8 cellular contexts compared by ENCODE assay signal in genomic region chr1:36306902-36307456, GRCh38. TPM values are rescaled to one million over a fixed set of nuclear protein-coding genes. Genes with fewer than 3 reads are reported as not detected.
DNase-seq lines count a peak whose midpoint lies in the region; ATAC-seq, FAIRE-seq and TF ChIP-seq lines count a peak whose summit lies in the region.

No MANE protein-coding gene starts in this region.

- H3K36me3 Mint-ChIP-seq in T-helper 17 cell (ENCODE audit: low read depth): no peaks in the 10 kb centered on the region

- H3K27me3 Mint-ChIP-seq in T-helper 17 cell: no peaks in the 10 kb centered on the region

- peak overlapping the region; percentile 57 for H3K27ac Mint-ChIP-seq in T-helper 17 cell

- H3K4me1 Mint-ChIP-seq in T-helper 17 cell: peaks cover 7% of the 10 kb centered on the region

- H3K4me3 ChIP-seq in ascending aorta (peak overlapping the region; percentile 84 to 88), hepatocyte (peak overlapping the region; percentile 35), retinal pigment epithelial cell (ENCODE audit: low read length) (peak overlapping the region; percentile 86)

- no peaks in the 10 kb centered on the region for H3K27me3 ChIP-seq in ascending aorta
- H3K27me3 ChIP-seq in hepatocyte: no peaks in the 10 kb centered on the region

- H3K4me1 ChIP-seq in ascending aorta (peaks cover 4 to 11% of the 10 kb centered on the region in 2 donors), hepatocyte (ENCODE audit: insufficient read depth) (peaks cover 10% of the 10 kb centered on the region)

- no peaks in the 10 kb centered on the region for H3K9me2 ChIP-seq in hepatocyte (replicated peaks; ENCODE audit: insufficient read depth)

- peak overlapping the region; percentile 95 for H3K4me2 ChIP-seq in hepatocyte

- peak overlapping the region; percentile 97 for H3K4me3 Mint-ChIP-seq in T-helper 17 cell

- WGBS in hepatocyte (ENCODE audit: low lambda C conversion rate, missing lambda C conversion rate): 3% methylated on average over 26 of the region's 46 CpGs

- no peaks in the 10 kb centered on the region for H4K20me1 ChIP-seq in hepatocyte (ENCODE audit: insufficient read depth, poor library complexity, severe bottlenecking)

- no peak for TF ChIP-seq CTCF in ascending aorta (IDR thresholded peaks at IDR 0.05)
- TF ChIP-seq CTCF in hepatocyte (IDR thresholded peaks at IDR 0.05; ENCODE audit: poor library complexity): no peak
- no peak for TF ChIP-seq CTCF in retinal pigment epithelial cell (conservative IDR thresholded peaks at IDR 0.05; ENCODE audit: low read depth, low read length)

- H3K36me3 ChIP-seq in ascending aorta: peaks cover 21 to 22% of the 10 kb centered on the region in 2 donors
- no peaks in the 10 kb centered on the region for H3K36me3 ChIP-seq in hepatocyte (replicated peaks; ENCODE audit: insufficient read depth, low read depth)

- peak; percentile 96 for FAIRE-seq in GM12891 (lab: Jason Lieb, UNC)
- no peak for FAIRE-seq in urothelium cell line (lab: Jason Lieb, UNC)

- peak; percentile 98 for DNase-seq in GM12891 (ENCODE audit: insufficient read length, low spot score)
- peak; percentile 75 for DNase-seq in NCI-H1436 treated with DMSO at 0.1 percent for 48 hours (lab: John Stamatoyannopoulos, UW)
- DNase-seq in T-helper 17 cell: peak; percentile 91 to 94 (median 93)
- peak; percentile 79 to 95 for DNase-seq in ascending aorta (ENCODE audit: low spot score in 2 of 2)
- DNase-seq in hepatocyte (ENCODE audit: low spot score): peak; percentile 98
- DNase-seq in retinal pigment epithelial cell (ENCODE audit: low read depth): peak; percentile 71
- no peak for DNase-seq in urothelium cell line (ENCODE audit: low spot score)

- intact Hi-C loops in ascending aorta (cut with DNase I): loop anchor here (1.0 kb wide), 1 partner anchor 13 kb away; no protein-coding TSS in a partner anchor

- peak; percentile 94 for TF ChIP-seq POLR2A in GM12891 (IDR thresholded peaks at IDR 0.05; ENCODE audit: low read depth, low read length)

- peak overlapping the region; percentile 49 for H2AFZ ChIP-seq in hepatocyte

- no peaks in the 10 kb centered on the region for H3K79me2 ChIP-seq in hepatocyte

- H3K9me3 ChIP-seq in T-helper 17 cell (ENCODE audit: control insufficient read depth, low read length, poor library complexity, severe bottlenecking): no peaks in the 10 kb centered on the region
- H3K9me3 ChIP-seq in ascending aorta: no peaks in the 10 kb centered on the region
- no peaks in the 10 kb centered on the region for H3K9me3 ChIP-seq in hepatocyte (ENCODE audit: low read depth)

- ATAC-seq in HG02763 (IDR thresholded peaks at IDR 0.05; ENCODE audit: unreplicated experiment) (peak; percentile 96), T-helper 17 cell (peak; percentile 99)

- H3K27ac ChIP-seq in ascending aorta (peak overlapping the region; percentile 66 to 69), hepatocyte (peak overlapping the region; percentile 93)

TF ChIP-seq in GM12891, 5 proteins besides CTCF, POLR2A, EP300 and RAD21:
- TF ChIP-seq POU2F2 (IDR thresholded peaks at IDR 0.05; ENCODE audit: low read depth, low read length): peak; percentile 42; the same call in 1 of the 2 replicates
- no peak for TF ChIP-seq PAX5 (IDR thresholded peaks at IDR 0.05; ENCODE audit: insufficient read depth, low read length, severe bottlenecking)
- no peak for TF ChIP-seq SPI1 (IDR thresholded peaks at IDR 0.05; ENCODE audit: low read depth, low read length)
- TF ChIP-seq TAF1 (IDR thresholded peaks at IDR 0.05; ENCODE audit: low read depth, low read length): peak; percentile 66; the same call in 1 of the 2 replicates
- TF ChIP-seq POLR2AphosphoS5 (IDR thresholded peaks at IDR 0.05; ENCODE audit: low read depth, low read length): peak; percentile 85
TF ChIP-seq in GM12891: peak in this region for 3.

RNA-seq across cellular contexts. Expression of gene SH3D21, which starts 0.8 kb away (rescaled TPM):
- polyA plus RNA-seq in GM12891 (2012; ENCODE audit: low read depth, missing spikeins): 11.7 TPM
- total RNA-seq in T-helper 17 cell (1 to 10 TPM; 1.4 to 1.9 TPM), ascending aorta (1.3 TPM), hepatocyte (2.9 and 4.6 TPM in 2 replicates)
- 2.6 and 4.7 TPM in 2 replicates for polyA plus RNA-seq in hepatocyte

RNA-seq across cellular contexts. Expression of gene EVA1B, which starts 16.5 kb away (rescaled TPM):
- polyA plus RNA-seq in GM12891 (2012; ENCODE audit: low read depth, missing spikeins): 7.6 TPM
- total RNA-seq in T-helper 17 cell: 10 to 100 TPM in 1 of 2 donors, 1 to 10 TPM in 1; 6.2 to 10.8 TPM
- total RNA-seq in ascending aorta: 251 TPM
- 67.2 and 82.2 TPM in 2 replicates for total RNA-seq in hepatocyte
- polyA plus RNA-seq in hepatocyte: 67.1 and 68.7 TPM in 2 replicates

Comparison
In these comparisons a context has a peak if more than half of its experiments do, and no peak if none do; other contexts are left out.
1. H3K4me3 ChIP-seq: peak in every context shown above with its lines; median percentile 86 in ascending aorta; 86 in retinal pigment epithelial cell; 35 in hepatocyte.